ENCODE assay signal across 7 cellular contexts in the genomic region with DNA sequence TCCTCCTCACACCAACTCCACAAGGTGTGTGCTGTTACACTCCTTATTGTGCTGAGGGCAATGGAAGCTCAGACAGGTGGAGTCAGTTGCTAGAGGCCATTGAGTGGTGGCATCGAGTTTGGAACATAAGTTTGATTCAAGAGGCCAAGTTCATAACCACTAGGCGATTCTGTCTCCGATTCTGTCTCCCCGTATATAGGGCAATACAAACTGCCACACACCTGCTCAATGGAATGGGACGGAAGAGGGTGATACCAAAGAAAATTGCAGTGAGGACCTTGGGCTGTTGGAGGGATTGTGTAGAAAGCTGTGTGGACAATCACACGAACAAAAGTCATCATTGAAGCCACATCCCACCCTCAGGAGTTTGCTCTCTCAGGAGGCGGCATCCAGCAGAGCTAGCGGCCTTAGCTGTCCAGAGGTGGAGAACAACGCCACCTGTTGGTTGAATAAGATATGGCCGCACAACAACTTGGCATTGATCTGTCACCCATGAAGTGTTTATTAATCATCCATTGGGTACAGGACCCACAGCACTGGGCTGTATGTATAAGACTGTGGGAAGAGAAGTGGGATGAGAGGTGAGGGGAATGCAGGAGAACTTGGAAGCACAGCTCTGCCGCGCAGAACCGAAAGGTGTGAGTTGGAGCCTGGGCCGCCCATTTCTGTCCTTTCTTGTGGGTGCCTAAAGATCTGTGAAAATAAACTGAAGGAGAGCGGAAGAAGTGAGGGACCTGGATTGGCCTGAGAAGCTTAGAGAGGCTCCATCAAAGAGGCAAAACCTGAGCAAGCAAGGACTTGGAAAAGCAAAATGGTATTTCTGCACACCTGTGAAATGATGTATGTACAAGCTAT. TPM values are rescaled to one million over a fixed set of nuclear protein-coding genes. Genes with fewer than 3 reads are reported as not detected.
DNase-seq lines count a peak whose midpoint lies in the region; ATAC-seq and TF ChIP-seq lines count a peak whose summit lies in the region.

No MANE protein-coding gene starts in this region.

- no peak overlapping the region for H3K4me3 Mint-ChIP-seq in activated CD4-positive, alpha-beta T cell treated with anti-CD3 and anti-CD28 coated beads for 36 hours
- H3K4me3 Mint-ChIP-seq in memory B cell: no peak overlapping the region

- no peak overlapping the region for H3K27ac Mint-ChIP-seq in activated CD4-positive, alpha-beta T cell treated with anti-CD3 and anti-CD28 coated beads for 36 hours
- H3K27ac Mint-ChIP-seq in memory B cell: no peak overlapping the region

- intact Hi-C loops in activated CD4-positive, alpha-beta T cell treated with anti-CD3 and anti-CD28 coated beads for 36 hours (cut with DNase I, micrococcal nuclease): loop anchor here (1.0 kb wide), 2 partner anchors 86 to 90 kb away; no protein-coding TSS in a partner anchor

- no peaks in the 10 kb centered on the region for H3K36me3 Mint-ChIP-seq in activated CD4-positive, alpha-beta T cell treated with anti-CD3 and anti-CD28 coated beads for 36 hours (ENCODE audit: low read depth)
- peaks cover 1% of the 10 kb centered on the region for H3K36me3 Mint-ChIP-seq in memory B cell

- H3K9me3 Mint-ChIP-seq in activated CD4-positive, alpha-beta T cell treated with anti-CD3 and anti-CD28 coated beads for 36 hours (ENCODE audit: low read depth): no peaks in the 10 kb centered on the region
- H3K9me3 Mint-ChIP-seq in memory B cell: peaks cover 5% of the 10 kb centered on the region

- peaks cover 43% of the 10 kb centered on the region for H3K27me3 Mint-ChIP-seq in activated CD4-positive, alpha-beta T cell treated with anti-CD3 and anti-CD28 coated beads for 36 hours
- peaks cover 37% of the 10 kb centered on the region for H3K27me3 Mint-ChIP-seq in memory B cell

- TF ChIP-seq CTCF in GM12864 (IDR thresholded peaks at IDR 0.05; ENCODE audit: low read depth, low read length, missing control alignments): peak; percentile 77

- CTCF ChIA-PET in activated CD4-positive, alpha-beta T cell treated with anti-CD3 and anti-CD28 coated beads for 36 hours (lab: Charles Lee): interaction anchor here (0.5 to 8.4 kb wide), 24 partner anchors 9 to 335 kb away, joined by 3 to 198 read pairs (median 5); no protein-coding TSS in a partner anchor

- DNase-seq in GM12864 (ENCODE audit: low read depth) (peak; percentile 42), NCI-H2227 (lab: John Stamatoyannopoulos, UW; ENCODE audit: unreplicated experiment) (peak; percentile 82), dermis microvascular lymphatic vessel endothelial cell (ENCODE audit: low read depth in 2 of 2) (peak; percentile 51 to 76), memory B cell (ENCODE audit: low spot score in 2 of 2) (peak; percentile 20 to 29)
- peak; percentile 80 for DNase-seq in activated CD4-positive, alpha-beta T cell treated with anti-CD3 and anti-CD28 coated beads for 36 hours
- peak; percentile 24 for DNase-seq in stimulated activated CD8-positive, alpha-beta memory T cell treated with anti-CD3 and anti-CD28 coated beads, Interleukin-4, amount 100 ng/mL, for 24 hours (ENCODE audit: low read depth)

- ATAC-seq in HG02943 (IDR thresholded peaks at IDR 0.05; ENCODE audit: low read depth, unreplicated experiment) (peak; percentile 61), memory B cell (ENCODE audit: low read depth) (peak; percentile 51)
- peak; percentile 77 for ATAC-seq in activated CD4-positive, alpha-beta T cell treated with anti-CD3 and anti-CD28 coated beads for 36 hours

- no peaks in the 10 kb centered on the region for H3K4me1 Mint-ChIP-seq in activated CD4-positive, alpha-beta T cell treated with anti-CD3 and anti-CD28 coated beads for 36 hours
- H3K4me1 Mint-ChIP-seq in memory B cell: no peaks in the 10 kb centered on the region

- no peak overlapping the region for H3K4me3 ChIP-seq in GM12864 (ENCODE audit: low read depth, low read length)

- POLR2A ChIA-PET in activated CD4-positive, alpha-beta T cell treated with anti-CD3 and anti-CD28 coated beads for 36 hours (lab: Charles Lee): interaction anchor here (0.5 kb wide), 1 partner anchor 89 kb away, joined by 9 read pairs; no protein-coding TSS in a partner anchor

RNA-seq across cellular contexts. Expression of gene NEUROG1, which starts 16.1 kb away (rescaled TPM):
- not detected for total RNA-seq in activated CD4-positive, alpha-beta T cell treated with anti-CD3 and anti-CD28 coated beads for 36 hours
- total RNA-seq in dermis microvascular lymphatic vessel endothelial cell: not detected in 2 replicates

RNA-seq across cellular contexts. Expression of gene CXCL14, which starts 27.0 kb away (rescaled TPM):
- not detected for total RNA-seq in activated CD4-positive, alpha-beta T cell treated with anti-CD3 and anti-CD28 coated beads for 36 hours
- total RNA-seq in dermis microvascular lymphatic vessel endothelial cell: under 0.01 TPM in 1 of 2 replicates, not detected in the other

Comparison
In these comparisons a context has a peak if more than half of its experiments do, and no peak if none do; other contexts are left out.
1. DNase-seq: peak in every context shown above with its lines; median percentile 82 in NCI-H2227; 80 in activated CD4-positive, alpha-beta T cell treated with anti-CD3 and anti-CD28 coated beads for 36 hours; 64 in dermis microvascular lymphatic vessel endothelial cell; 42 in GM12864; 24 in memory B cell; 24 in stimulated activated CD8-positive, alpha-beta memory T cell treated with anti-CD3 and anti-CD28 coated beads, Interleukin-4, amount 100 ng/mL, for 24 hours.